2 cellular contexts compared by ENCODE assay signal in the genomic region with DNA sequence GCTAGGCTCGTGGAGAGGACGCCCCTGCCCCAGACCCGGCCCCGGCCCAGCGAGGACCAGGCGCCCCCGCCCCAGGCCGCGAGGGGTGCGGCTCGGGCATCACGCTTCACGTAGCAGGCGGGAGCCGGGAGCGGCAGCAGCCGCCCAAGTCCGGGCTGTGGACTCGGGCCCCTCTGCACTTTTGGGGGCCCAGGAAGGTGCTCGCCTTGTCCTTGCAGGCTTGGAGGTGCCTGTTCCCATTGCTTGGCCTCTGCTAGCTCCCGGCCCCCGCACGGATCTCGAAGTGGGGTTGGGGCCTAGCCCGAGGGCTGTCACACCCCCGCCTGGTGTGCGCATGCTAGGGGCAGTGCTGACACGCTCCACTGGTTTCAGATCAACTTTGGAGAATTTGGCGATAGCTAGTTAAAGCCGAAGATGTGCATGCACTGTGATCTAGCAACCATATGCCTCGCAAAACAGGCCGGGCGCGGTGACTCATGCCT.
TF ChIP-seq lines count a peak whose summit lies in the region.

No MANE protein-coding gene starts in this region.

TF ChIP-seq in GM23338, 12 proteins besides CTCF, POLR2A, EP300 and RAD21 (continues in another document):
- no peak for TF ChIP-seq EZH2 (IDR thresholded peaks at IDR 0.05; ENCODE audit: low read depth, unreplicated experiment)
- no peak for TF ChIP-seq ZNF331 (CRISPR knock-in tag; IDR thresholded peaks at IDR 0.05; ENCODE audit: low read depth)
- no peak for TF ChIP-seq POLR2AphosphoS5 (IDR thresholded peaks at IDR 0.05; ENCODE audit: low read depth)
- no peak for TF ChIP-seq EZH2phosphoT487 (IDR thresholded peaks at IDR 0.05; ENCODE audit: unreplicated experiment)
- TF ChIP-seq ZNF462 (CRISPR knock-in tag; IDR thresholded peaks at IDR 0.05), result no peak
- TF ChIP-seq ETS1 (IDR thresholded peaks at IDR 0.05), result no peak
- no peak for TF ChIP-seq JUNB (IDR thresholded peaks at IDR 0.05; ENCODE audit: unreplicated experiment)
- TF ChIP-seq NANOG (IDR thresholded peaks at IDR 0.05; ENCODE audit: borderline replicate concordance), result no peak
- no peak for TF ChIP-seq ZNF114 (CRISPR knock-in tag; IDR thresholded peaks at IDR 0.05)
- TF ChIP-seq CREB1 (CRISPR knock-in tag; IDR thresholded peaks at IDR 0.05; ENCODE audit: low read depth), result no peak

TF ChIP-seq in K562, 482 proteins besides CTCF, POLR2A, EP300 and RAD21:
- TF ChIP-seq POLR2G (IDR thresholded peaks at IDR 0.05; ENCODE audit: low read depth, low read length) (peak; percentile 8; the same call in 1 of the 2 replicates), CBX1 (IDR thresholded peaks at IDR 0.05; ENCODE audit: low read depth) (0 out of 2 replicates have a peak, but pooled peaks have one; percentile 10), RBFOX2 (IDR thresholded peaks at IDR 0.05; ENCODE audit: low read depth, low read length) (0 out of 2 replicates have a peak, but pooled peaks have one; percentile 2), EZH2 (IDR thresholded peaks at IDR 0.05; ENCODE audit: borderline replicate concordance, low read depth, low read length) (no peak), POLR2AphosphoS2 (IDR thresholded peaks at IDR 0.05; ENCODE audit: low read length) (0 out of 2 replicates have a peak, but pooled peaks have one; percentile 0), DLX4 (CRISPR knock-in tag; IDR thresholded peaks at IDR 0.05) (no peak)
- TF ChIP-seq, protein P1, sequence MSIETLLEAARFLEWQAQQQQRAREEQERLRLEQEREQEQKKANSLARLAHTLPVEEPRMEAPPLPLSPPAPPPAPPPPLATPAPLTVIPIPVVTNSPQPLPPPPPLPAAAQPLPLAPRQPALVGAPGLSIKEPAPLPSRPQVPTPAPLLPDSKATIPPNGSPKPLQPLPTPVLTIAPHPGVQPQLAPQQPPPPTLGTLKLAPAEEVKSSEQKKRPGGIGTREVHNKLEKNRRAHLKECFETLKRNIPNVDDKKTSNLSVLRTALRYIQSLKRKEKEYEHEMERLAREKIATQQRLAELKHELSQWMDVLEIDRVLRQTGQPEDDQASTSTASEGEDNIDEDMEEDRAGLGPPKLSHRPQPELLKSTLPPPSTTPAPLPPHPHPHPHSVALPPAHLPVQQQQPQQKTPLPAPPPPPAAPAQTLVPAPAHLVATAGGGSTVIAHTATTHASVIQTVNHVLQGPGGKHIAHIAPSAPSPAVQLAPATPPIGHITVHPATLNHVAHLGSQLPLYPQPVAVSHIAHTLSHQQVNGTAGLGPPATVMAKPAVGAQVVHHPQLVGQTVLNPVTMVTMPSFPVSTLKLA (conservative IDR thresholded peaks at IDR 0.05), result no peak
